In the genomic region with DNA sequence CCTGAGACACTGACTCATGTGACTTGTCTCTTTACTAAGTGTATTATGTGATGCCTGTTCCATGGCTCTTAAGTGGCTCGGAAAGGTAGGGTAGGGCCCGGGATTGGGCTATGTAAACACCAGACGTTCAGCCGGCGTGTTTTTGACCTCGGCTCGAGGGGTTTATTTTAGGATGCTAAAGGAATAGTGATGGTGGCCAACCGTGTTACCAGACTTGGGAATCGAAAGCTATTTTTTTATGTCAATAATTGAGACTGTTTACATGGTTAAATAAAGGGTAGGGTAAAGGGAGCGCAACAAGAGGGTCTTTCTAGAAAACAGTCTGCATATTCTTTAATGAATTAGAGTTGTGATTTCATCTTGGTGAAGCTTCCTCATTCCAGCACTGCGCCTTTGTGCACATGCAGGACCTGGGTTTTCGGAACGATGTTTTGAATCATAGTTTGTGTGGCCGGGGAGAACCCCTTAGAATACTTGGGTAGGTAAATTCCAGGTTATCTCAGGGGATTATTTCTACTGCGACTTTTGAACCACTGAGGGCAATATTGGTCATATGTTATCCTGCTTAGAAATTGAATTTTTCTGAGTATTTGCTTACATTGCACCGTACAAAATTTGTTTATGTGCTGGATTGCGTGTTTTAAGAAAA, we compare ENCODE assay signal across 8 cellular contexts. TPM values are rescaled to one million over a fixed set of nuclear protein-coding genes. Genes with fewer than 3 reads are reported as not detected.
A peak's percentile ranks its signal among the peaks of the same experiment; 100 is the strongest.
DNase-seq lines count a peak whose midpoint lies in the region; ATAC-seq, FAIRE-seq and TF ChIP-seq lines count a peak whose summit lies in the region.

No MANE protein-coding gene starts in this region.

- H3K4me3 Mint-ChIP-seq in CD4-positive, alpha-beta T cell = peak overlapping the region; percentile 95

- peaks cover 22% of the 10 kb centered on the region for H3K4me1 ChIP-seq in HepG2 (ENCODE audit: insufficient read depth, low read length)

- POLR2A ChIA-PET in CD4-positive, alpha-beta T cell (lab: Charles Lee) = interaction anchor here (0.5 to 3.5 kb wide), 35 partner anchors 10 to 1950 kb away, joined by 3 to 43 read pairs (median 7); a partner anchor contains a TSS
- POLR2A ChIA-PET in HepG2 (lab: Yijun Ruan, JAX) = no interaction called here

- no peak for TF ChIP-seq POLR2A in HepG2 (IDR thresholded peaks at IDR 0.05; ENCODE audit: insufficient read depth in 1 of 2, low read depth in 2 of 2, low read length in 2 of 2)

- peaks cover 52% of the 10 kb centered on the region for H3K79me2 ChIP-seq in HepG2 (ENCODE audit: insufficient read depth, low read length)

- peaks cover 8% of the 10 kb centered on the region for H3K36me3 Mint-ChIP-seq in CD4-positive, alpha-beta T cell (ENCODE audit: low read depth)

- peak in 5 of 10 experiments; percentile 5 to 26 (median 13) for DNase-seq in CD4-positive, alpha-beta T cell
- DNase-seq in KBM-7 (peak; percentile 60), T-helper 2 cell (peak in 3 of 5 experiments; percentile 19 to 65 (median 27)), caudate nucleus (lab: John Stamatoyannopoulos, UW) (peak in 11 of 61 donors; percentile 1 to 54 (median 28)), HepG2 (ENCODE audit: low spot score) (peak; percentile 14), SW 1271 (lab: John Stamatoyannopoulos, UW) (no peak)
- peak in 2 of 3 donors; percentile 2 to 5 for DNase-seq in stimulated activated CD4-positive, alpha-beta T cell treated with anti-CD3 and anti-CD28 coated beads, TNF-alpha, amount 100 ng/mL, for 1 hour (ENCODE audit: low read depth in 3 of 3, low spot score in 1 of 3)

- peak overlapping the region; percentile 92 for H3K9ac ChIP-seq in HepG2 (ENCODE audit: insufficient read depth, low read depth, low read length)

- peak overlapping the region; percentile 92 to 100 (median 98) for H3K4me3 ChIP-seq in HepG2 (replicated peaks in 1 of 3; ENCODE audit: insufficient read depth in 1 of 3, low read depth in 2 of 3, low read length in 3 of 3)

- H3K4me1 Mint-ChIP-seq in CD4-positive, alpha-beta T cell (ENCODE audit: low read depth) = peaks cover 45% of the 10 kb centered on the region

- intact Hi-C loops in CD4-positive, alpha-beta T cell (cut with DNase I, micrococcal nuclease) = loop anchor here (5.0 kb wide), 4 partner anchors 42 to 1453 kb away; a partner anchor contains a TSS
- intact Hi-C loops in HepG2 (cut with micrococcal nuclease; ENCODE audit: unreplicated experiment) = loop anchor here (2.0 to 5.0 kb wide), 3 partner anchors 77 to 409 kb away; a partner anchor contains a TSS

- H3K36me3 ChIP-seq in HepG2 (replicated peaks in 1 of 2; ENCODE audit: control insufficient read depth in 1 of 2, insufficient read depth in 2 of 2, low read length in 2 of 2) = no peaks in the 10 kb centered on the region

- TF ChIP-seq EP300 in HepG2 (IDR thresholded peaks at IDR 0.05; ENCODE audit: low read depth in 2 of 2, low read length in 2 of 2) (no peak), HepG2 (CRISPR knock-in tag; IDR thresholded peaks at IDR 0.05; ENCODE audit: borderline replicate concordance) (no peak)

- no peak for TF ChIP-seq RAD21 in HepG2 (CRISPR knock-in tag; IDR thresholded peaks at IDR 0.05)

- WGBS in HepG2 (ENCODE audit: low lambda C conversion rate) = under 1% methylated on average over 17 of the region's 17 CpGs

- H3K9me3 Mint-ChIP-seq in CD4-positive, alpha-beta T cell = no peaks in the 10 kb centered on the region

- ATAC-seq in CD4-positive, alpha-beta T cell (ENCODE audit: poor library complexity) = peak; percentile 51
- ATAC-seq in GM21367 (IDR thresholded peaks at IDR 0.05; ENCODE audit: unreplicated experiment) (peak; percentile 0), HepG2 (peak; percentile 2)

- FAIRE-seq in HepG2 (lab: Jason Lieb, UNC) = no peak

- H4K20me1 ChIP-seq in HepG2 (ENCODE audit: insufficient read depth, low read length) = peaks cover 15% of the 10 kb centered on the region; the same call in 1 of the 2 replicates

- no peaks in the 10 kb centered on the region for H3K27me3 ChIP-seq in CD4-positive, alpha-beta T cell (ENCODE audit: control insufficient read depth, insufficient read depth, low read length)
- no peaks in the 10 kb centered on the region; a peak in 1 of 5 replicates for H3K27me3 ChIP-seq in HepG2 (ENCODE audit: control insufficient read depth in 1 of 2, insufficient read depth in 2 of 2, low read length in 2 of 2)

- H3K27me3 Mint-ChIP-seq in CD4-positive, alpha-beta T cell = no peaks in the 10 kb centered on the region

- in situ Hi-C loops in KBM-7 (cut with MboI; ENCODE audit: low pct_unique_long_range_greater_than_20kb, low sequenced_read_pairs) (loop anchor here (25.0 kb wide), 1 partner anchor 163 kb away; a partner anchor contains a TSS), HepG2 (cut with HindIII; ENCODE audit: extremely low pct_ligation_motif_present, low pct_unique_long_range_greater_than_20kb) (loop anchor here (5.0 to 25.0 kb wide), 2 partner anchors 173 to 413 kb away; a partner anchor contains a TSS)

- TF ChIP-seq CTCF in CD4-positive, alpha-beta T cell (IDR thresholded peaks at IDR 0.05) = no peak
- TF ChIP-seq CTCF in HepG2 (CRISPR knock-in tag; IDR thresholded peaks at IDR 0.05) = no peak

- CTCF ChIA-PET in CD4-positive, alpha-beta T cell (lab: Charles Lee) = interaction anchor here (0.8 to 3.5 kb wide), 4 partner anchors 32 to 166 kb away, joined by 3 to 14 read pairs (median 4); no protein-coding TSS in a partner anchor
- CTCF ChIA-PET in HepG2 (lab: Yijun Ruan, JAX; ENCODE audit: low intra/inter-chr PET ratio, low total read pairs) = no interaction called here

- H2AFZ ChIP-seq in HepG2 (ENCODE audit: low read length) = no peak overlapping the region

- no peaks in the 10 kb centered on the region for H3K9me3 ChIP-seq in CD4-positive, alpha-beta T cell (ENCODE audit: control insufficient read depth, low read length)
- no peaks in the 10 kb centered on the region for H3K9me3 ChIP-seq in HepG2 (ENCODE audit: low read length)

- H3K27ac ChIP-seq in CD4-positive, alpha-beta T cell (ENCODE audit: low read depth, low read length) = peak overlapping the region; percentile 100
- peak overlapping the region; percentile 93 for H3K27ac ChIP-seq in caudate nucleus (ENCODE audit: low read depth, low read length)
- H3K27ac ChIP-seq in HepG2 (ENCODE audit: extremely low read length, insufficient read depth, low read length) = peak overlapping the region; percentile 87

- H3K27ac Mint-ChIP-seq in CD4-positive, alpha-beta T cell = peak overlapping the region; percentile 91

- BruUV-seq in HepG2 (replicated peaks; lab: Mats Ljungman, UMichigan) = no TSS peak

- peak overlapping the region; percentile 82 for H3K4me2 ChIP-seq in HepG2 (ENCODE audit: low read depth, low read length)

TF ChIP-seq in HepG2, 621 proteins besides CTCF, POLR2A, EP300 and RAD21 (continues in another document):
- TF ChIP-seq ZMAT3 (CRISPR knock-in tag; conservative IDR thresholded peaks at IDR 0.05) = no peak
- TF ChIP-seq ZFP90 (CRISPR knock-in tag; IDR thresholded peaks at IDR 0.05; ENCODE audit: borderline replicate concordance) = no peak
- TF ChIP-seq, protein P1, sequence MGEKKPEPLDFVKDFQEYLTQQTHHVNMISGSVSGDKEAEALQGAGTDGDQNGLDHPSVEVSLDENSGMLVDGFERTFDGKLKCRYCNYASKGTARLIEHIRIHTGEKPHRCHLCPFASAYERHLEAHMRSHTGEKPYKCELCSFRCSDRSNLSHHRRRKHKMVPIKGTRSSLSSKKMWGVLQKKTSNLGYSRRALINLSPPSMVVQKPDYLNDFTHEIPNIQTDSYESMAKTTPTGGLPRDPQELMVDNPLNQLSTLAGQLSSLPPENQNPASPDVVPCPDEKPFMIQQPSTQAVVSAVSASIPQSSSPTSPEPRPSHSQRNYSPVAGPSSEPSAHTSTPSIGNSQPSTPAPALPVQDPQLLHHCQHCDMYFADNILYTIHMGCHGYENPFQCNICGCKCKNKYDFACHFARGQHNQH (CRISPR knock-in tag; IDR thresholded peaks at IDR 0.05) = 0 out of 2 replicates have a peak, but pooled peaks have one; percentile 7
- TF ChIP-seq RARA (CRISPR knock-in tag; IDR thresholded peaks at IDR 0.05) = no peak
- no peak for TF ChIP-seq MYNN (CRISPR knock-in tag; IDR thresholded peaks at IDR 0.05; ENCODE audit: low read depth)
- TF ChIP-seq, protein P2, sequence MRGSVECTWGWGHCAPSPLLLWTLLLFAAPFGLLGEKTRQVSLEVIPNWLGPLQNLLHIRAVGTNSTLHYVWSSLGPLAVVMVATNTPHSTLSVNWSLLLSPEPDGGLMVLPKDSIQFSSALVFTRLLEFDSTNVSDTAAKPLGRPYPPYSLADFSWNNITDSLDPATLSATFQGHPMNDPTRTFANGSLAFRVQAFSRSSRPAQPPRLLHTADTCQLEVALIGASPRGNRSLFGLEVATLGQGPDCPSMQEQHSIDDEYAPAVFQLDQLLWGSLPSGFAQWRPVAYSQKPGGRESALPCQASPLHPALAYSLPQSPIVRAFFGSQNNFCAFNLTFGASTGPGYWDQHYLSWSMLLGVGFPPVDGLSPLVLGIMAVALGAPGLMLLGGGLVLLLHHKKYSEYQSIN (CRISPR knock-in tag; IDR thresholded peaks at IDR 0.05; ENCODE audit: borderline replicate concordance) = no peak
- TF ChIP-seq SAP130 (CRISPR knock-in tag; IDR thresholded peaks at IDR 0.05; ENCODE audit: low read depth) = peak; percentile 41; the same call in 1 of the 2 replicates

RNA-seq across cellular contexts. Expression of a gene that starts 1.2 kb away (rescaled TPM):
- total RNA-seq in CD4-positive, alpha-beta T cell = 10 to 100 TPM; 57.1 to 63.1 TPM
- total RNA-seq in HepG2 (2016; rRNA removed; fragmentation: Illumina TruSeq; extraction: Trizol) = 11.4 and 20.4 TPM in 2 replicates
- 1.7 and 1.8 TPM in 2 replicates for total RNA-seq in HepG2 (2016; cell fraction: cytosol; rRNA removed; fragmentation: Illumina TruSeq; extraction: Trizol; ENCODE audit: low read depth)
- 11.5 and 16.5 TPM in 2 replicates for total RNA-seq in HepG2 (2016; cell fraction: insoluble cytoplasmic fraction; rRNA removed; fragmentation: Illumina TruSeq; extraction: Trizol)
- 7.8 and 8.2 TPM in 2 replicates for total RNA-seq in HepG2 (2016; cell fraction: membrane; rRNA removed; fragmentation: Illumina TruSeq; extraction: Trizol)
- 15.1 and 17.9 TPM in 2 replicates for total RNA-seq in HepG2 (2016; cell fraction: nucleus; rRNA removed; fragmentation: Illumina TruSeq; extraction: Trizol)
- 4.6 and 5.7 TPM in 2 replicates for polyA plus RNA-seq in HepG2 (2011; rRNA removed)
- polyA plus RNA-seq in HepG2 (2011; cell fraction: cytosol; rRNA removed) = 1.9 and 3.7 TPM in 2 replicates
- 4.1 and 4.3 TPM in 2 replicates for polyA plus RNA-seq in HepG2 (2011; cell fraction: nucleus; rRNA removed)
- 10.5 and 14.0 TPM in 2 replicates for polyA plus RNA-seq in HepG2 (2012)
- polyA plus RNA-seq in HepG2 (2016; cell fraction: cytosol; fragmentation: Illumina TruSeq; extraction: Trizol; ENCODE audit: low read depth) = 0.44 and 0.45 TPM in 2 replicates
- 8.7 and 11.5 TPM in 2 replicates for polyA plus RNA-seq in HepG2 (2016; cell fraction: insoluble cytoplasmic fraction; fragmentation: Illumina TruSeq; extraction: Trizol; ENCODE audit: low read depth)
- polyA plus RNA-seq in HepG2 (2016; cell fraction: membrane; fragmentation: Illumina TruSeq; extraction: Trizol; ENCODE audit: low read depth) = 2.3 and 2.4 TPM in 2 replicates
- polyA plus RNA-seq in HepG2 (2016; cell fraction: nucleus; fragmentation: Illumina TruSeq; extraction: Trizol; ENCODE audit: insufficient read depth, low read depth) = 9.7 and 10.7 TPM in 2 replicates
- polyA minus RNA-seq in HepG2 (2011; rRNA and poly(A)+ RNA removed; ENCODE audit: low replicate concordance) = 4.0 and 7.4 TPM in 2 replicates
- polyA minus RNA-seq in HepG2 (2011; cell fraction: cytosol; rRNA and poly(A)+ RNA removed) = 10.3 and 13.2 TPM in 2 replicates
- 36.6 and 37.7 TPM in 2 replicates for polyA minus RNA-seq in HepG2 (2011; cell fraction: nucleus; rRNA and poly(A)+ RNA removed)

Comparison
In these comparisons a context has a peak if more than half of its experiments do, and no peak if none do; other contexts are left out.
1. ATAC-seq: peak in every context shown above with its lines; median percentile 51 in CD4-positive, alpha-beta T cell; 2 in HepG2; 0 in GM21367.
2. DNase-seq: peak in KBM-7 (single experiment), T-helper 2 cell (3 of 5), HepG2 (single experiment) and stimulated activated CD4-positive, alpha-beta T cell treated with anti-CD3 and anti-CD28 coated beads, TNF-alpha, amount 100 ng/mL, for 1 hour (2 of 3); none in SW 1271 (0 of 2).
3. Peak in every context shown above with its lines, with median percentiles within 50 percentile points of each other: H3K27ac ChIP-seq.